Comparison of ENCODE assay signal across 12 cellular contexts in the genomic region with DNA sequence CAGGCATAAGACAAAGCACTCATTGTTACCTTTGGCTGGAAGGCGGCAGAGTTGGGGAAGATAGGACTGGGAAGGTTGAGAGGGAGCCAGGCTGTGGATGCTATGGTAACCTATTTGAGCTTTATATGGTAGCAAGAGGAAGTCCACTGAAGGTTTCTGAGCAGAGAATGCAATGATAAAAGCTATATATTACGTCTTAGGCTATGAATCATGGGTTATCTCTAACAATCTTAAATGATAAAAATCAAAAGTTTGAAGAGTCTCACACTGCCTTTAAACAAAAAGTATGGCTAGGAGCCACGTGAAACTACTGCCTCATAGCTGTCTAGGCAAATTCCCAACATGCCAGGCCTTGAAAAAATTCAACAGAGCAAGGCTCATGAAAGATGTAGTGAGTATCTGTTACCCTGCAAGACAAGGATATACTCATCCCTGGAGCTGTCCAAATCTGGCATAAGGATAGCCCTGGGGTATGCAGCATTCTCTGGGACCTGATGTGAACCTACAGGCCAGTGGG. TPM values are rescaled to one million over a fixed set of nuclear protein-coding genes. Genes with fewer than 3 reads are reported as not detected.
DNase-seq lines count a peak whose midpoint lies in the region; ATAC-seq and TF ChIP-seq lines count a peak whose summit lies in the region.
"Had no signal": no experiment of that assay in that cellular context is flagged by ENCODE, and none has a peak within 500 bp of the region (broad histone marks: within the 10 kb centered on the region; RNA-seq: fewer than 3 reads in every experiment).

No MANE protein-coding gene starts in this region.

- POLR2A ChIA-PET in AG04449 (lab: Yijun Ruan, JAX) (no interaction called here), HCT116 (lab: Charles Lee) (no interaction called here), WTC11 (lab: Charles Lee) (interaction anchor here (0.6 kb wide), 1 partner anchor 156 kb away, joined by 3 read pairs; no protein-coding TSS in a partner anchor), T-cell (lab: Charles Lee) (no interaction called here)

- peaks cover 7% of the 10 kb centered on the region; the same call in 1 of the 2 replicates for H3K27me3 ChIP-seq in HCT116 (ENCODE audit: insufficient read depth, low read length)
- no peaks in the 10 kb centered on the region for H3K27me3 ChIP-seq in colonic mucosa

- intact Hi-C loops in HCT116 (cut with micrococcal nuclease) (no loop called here), colonic mucosa (cut with DNase I) (no loop called here)

- ATAC-seq in HCT116 (no peak), WTC11 (no peak), GM21825 (IDR thresholded peaks at IDR 0.05; ENCODE audit: unreplicated experiment) (no peak), GM19455 (IDR thresholded peaks at IDR 0.05; ENCODE audit: unreplicated experiment) (no peak), T-cell (replicated peaks in 1 of 4) (no peak)

- TF ChIP-seq POLR2A in HCT116 (IDR thresholded peaks at IDR 0.05; ENCODE audit: borderline replicate concordance, extremely low read depth, insufficient read depth, insufficient read length) = no peak

- H3K9ac ChIP-seq in HCT116 (ENCODE audit: low read length) (no peak overlapping the region), colonic mucosa (ENCODE audit: low read depth in 2 of 2, low read length in 2 of 2) (no peak overlapping the region)

- no peaks in the 10 kb centered on the region for H4K20me1 ChIP-seq in HCT116 (ENCODE audit: insufficient read depth)

- H3K4me3 Mint-ChIP-seq in WTC11 (no peak overlapping the region), T-cell (no peak overlapping the region)
- H3K4me3 Mint-ChIP-seq: activated B cell treated with CpG ODN at 0.5 μM for 24 hours had no signal

- H3K4me3 ChIP-seq in AG04449 (ENCODE audit: low read depth, low read length) = peak overlapping the region; percentile 15
- H3K4me3 ChIP-seq in HCT116 (replicated peaks in 1 of 2; ENCODE audit: low read depth in 1 of 2, low read length in 2 of 2) = no peak overlapping the region
- H3K4me3 ChIP-seq in colonic mucosa = no peak overlapping the region
- H3K4me3 ChIP-seq: transverse colon had no signal

- CTCF ChIA-PET in AG04449 (lab: Yijun Ruan, JAX) = interaction anchor here (0.9 kb wide), 1 partner anchor 15 kb away, joined by 4 read pairs; no protein-coding TSS in a partner anchor
- CTCF ChIA-PET in HCT116 (lab: Charles Lee) = no interaction called here
- CTCF ChIA-PET in WTC11 (lab: Charles Lee) = interaction anchor here (0.5 to 1.3 kb wide), 3 partner anchors 83 to 450 kb away, joined by 4 to 6 read pairs (median 4); no protein-coding TSS in a partner anchor
- CTCF ChIA-PET in T-cell (lab: Charles Lee) = no interaction called here

- H3K27ac ChIP-seq in HCT116 (ENCODE audit: low read depth, low read length) = no peak overlapping the region
- H3K27ac ChIP-seq in colonic mucosa = no peak overlapping the region

- peak overlapping the region; percentile 5; the same call in 1 of the 2 replicates for H3K27ac Mint-ChIP-seq in WTC11
- H3K27ac Mint-ChIP-seq in T-cell = no peak overlapping the region
- H3K27ac Mint-ChIP-seq: activated B cell treated with CpG ODN at 0.5 μM for 24 hours, progenitor cell of endocrine pancreas had no signal

- H3K79me2 ChIP-seq in HCT116 (ENCODE audit: insufficient read depth, low read length) = no peaks in the 10 kb centered on the region

- BruUV-seq in HCT116 (replicated peaks; lab: Mats Ljungman, UMichigan) = no TSS peak

- H3K9me3 Mint-ChIP-seq in WTC11 (no peaks in the 10 kb centered on the region), T-cell (no peaks in the 10 kb centered on the region)
- H3K9me3 Mint-ChIP-seq: activated B cell treated with CpG ODN at 0.5 μM for 24 hours had no signal

- H3K36me3 Mint-ChIP-seq in WTC11 (peaks cover 18% of the 10 kb centered on the region), T-cell (no peaks in the 10 kb centered on the region)

- H3K9me2 ChIP-seq in HCT116 (ENCODE audit: insufficient read depth) = no peaks in the 10 kb centered on the region

- H3K4me1 Mint-ChIP-seq in WTC11 = peaks cover 54% of the 10 kb centered on the region
- H3K4me1 Mint-ChIP-seq in T-cell = peaks cover 6 to 10% (median 9%) of the 10 kb centered on the region in 3 donors

- TF ChIP-seq RAD21 in HCT116 (IDR thresholded peaks at IDR 0.05; ENCODE audit: low read depth) = no peak

- H3K4me1 ChIP-seq in HCT116 (ENCODE audit: control insufficient read depth in 1 of 2, insufficient read depth in 2 of 2, low read length in 2 of 2) (peaks cover 3 to 24% of the 10 kb centered on the region in 2 experiments; a peak in 3 of 4 replicates), colonic mucosa (no peaks in the 10 kb centered on the region)

- H3K27me3 Mint-ChIP-seq in WTC11 (ENCODE audit: low read depth) (peaks cover 23% of the 10 kb centered on the region), T-cell (peaks cover 39 to 53% of the 10 kb centered on the region in 2 donors)

- H3K36me3 ChIP-seq in HCT116 (ENCODE audit: control insufficient read depth in 1 of 2, insufficient read depth in 2 of 2, low read length in 2 of 2) (no peaks in the 10 kb centered on the region), colonic mucosa (no peaks in the 10 kb centered on the region)
- H3K36me3 ChIP-seq: transverse colon had no signal

- H3K4me2 ChIP-seq in HCT116 (ENCODE audit: low read length) = no peak overlapping the region

- no peak for DNase-seq in AG04449 (ENCODE audit: low read depth, low spot score)
- no peak for DNase-seq in HCT116 (ENCODE audit: low read depth, low spot score)
- DNase-seq in WTC11 (ENCODE audit: low spot score) = no peak
- peak; percentile 38 for DNase-seq in hepatic stellate cell (ENCODE audit: low spot score)
- DNase-seq in colonic mucosa = no peak
- no peak for DNase-seq in T-cell
- DNase-seq: activated B cell treated with CpG ODN at 0.5 μM for 24 hours; NK-92 treated with Interleukin-12 subunit alpha and Interleukin-12 subunit beta, amount 100 ng/mL, for 24 hours; transverse colon had no signal

- no peak overlapping the region for H2AFZ ChIP-seq in HCT116 (ENCODE audit: low read depth, low read length, poor library complexity, severe bottlenecking)

- RAD21 ChIA-PET in HCT116 (lab: Charles Lee; ENCODE audit: low non-redundant PET in 1 of 2, low total read pairs in 2 of 2, uncharacterized antibody in 2 of 2, unreplicated experiment in 2 of 2) = no interaction called here

- H3K9me3 ChIP-seq in HCT116 (ENCODE audit: control insufficient read depth in 1 of 2, insufficient read depth in 1 of 2, low read depth in 1 of 2, low read length in 2 of 2) (no peaks in the 10 kb centered on the region), colonic mucosa (no peaks in the 10 kb centered on the region)
- H3K9me3 ChIP-seq: transverse colon had no signal

- no peak for TF ChIP-seq CTCF in AG04449 (IDR thresholded peaks at IDR 0.05; ENCODE audit: insufficient read depth, low read length, missing control alignments)
- no peak for TF ChIP-seq CTCF in HCT116 (IDR thresholded peaks at IDR 0.05 in 2 of 3, conservative IDR thresholded peaks at IDR 0.05 in 1 of 3; ENCODE audit: borderline replicate concordance in 1 of 3, insufficient read depth in 1 of 3, low read depth in 2 of 3, low read length in 2 of 3)
- no peak for TF ChIP-seq CTCF in WTC11 (IDR thresholded peaks at IDR 0.05)
- TF ChIP-seq CTCF in colonic mucosa (IDR thresholded peaks at IDR 0.05) = no peak

TF ChIP-seq in HCT116, 20 proteins besides CTCF, POLR2A, EP300 and RAD21 (continues in another document):
- no peak for TF ChIP-seq EZH2phosphoT487 (IDR thresholded peaks at IDR 0.05; ENCODE audit: borderline replicate concordance)
- TF ChIP-seq POLR2AphosphoS5 (IDR thresholded peaks at IDR 0.05; ENCODE audit: low read depth, low read length) = no peak
- TF ChIP-seq CEBPB (IDR thresholded peaks at IDR 0.05; ENCODE audit: low read depth) = no peak
- TF ChIP-seq CBX3 (IDR thresholded peaks at IDR 0.05; ENCODE audit: low read depth) = no peak

TF ChIP-seq in WTC11, 78 proteins besides CTCF, POLR2A, EP300 and RAD21 (continues in another document):
- no peak for TF ChIP-seq ZNF232 (CRISPR knock-in tag; IDR thresholded peaks at IDR 0.05)
- TF ChIP-seq, protein P1, sequence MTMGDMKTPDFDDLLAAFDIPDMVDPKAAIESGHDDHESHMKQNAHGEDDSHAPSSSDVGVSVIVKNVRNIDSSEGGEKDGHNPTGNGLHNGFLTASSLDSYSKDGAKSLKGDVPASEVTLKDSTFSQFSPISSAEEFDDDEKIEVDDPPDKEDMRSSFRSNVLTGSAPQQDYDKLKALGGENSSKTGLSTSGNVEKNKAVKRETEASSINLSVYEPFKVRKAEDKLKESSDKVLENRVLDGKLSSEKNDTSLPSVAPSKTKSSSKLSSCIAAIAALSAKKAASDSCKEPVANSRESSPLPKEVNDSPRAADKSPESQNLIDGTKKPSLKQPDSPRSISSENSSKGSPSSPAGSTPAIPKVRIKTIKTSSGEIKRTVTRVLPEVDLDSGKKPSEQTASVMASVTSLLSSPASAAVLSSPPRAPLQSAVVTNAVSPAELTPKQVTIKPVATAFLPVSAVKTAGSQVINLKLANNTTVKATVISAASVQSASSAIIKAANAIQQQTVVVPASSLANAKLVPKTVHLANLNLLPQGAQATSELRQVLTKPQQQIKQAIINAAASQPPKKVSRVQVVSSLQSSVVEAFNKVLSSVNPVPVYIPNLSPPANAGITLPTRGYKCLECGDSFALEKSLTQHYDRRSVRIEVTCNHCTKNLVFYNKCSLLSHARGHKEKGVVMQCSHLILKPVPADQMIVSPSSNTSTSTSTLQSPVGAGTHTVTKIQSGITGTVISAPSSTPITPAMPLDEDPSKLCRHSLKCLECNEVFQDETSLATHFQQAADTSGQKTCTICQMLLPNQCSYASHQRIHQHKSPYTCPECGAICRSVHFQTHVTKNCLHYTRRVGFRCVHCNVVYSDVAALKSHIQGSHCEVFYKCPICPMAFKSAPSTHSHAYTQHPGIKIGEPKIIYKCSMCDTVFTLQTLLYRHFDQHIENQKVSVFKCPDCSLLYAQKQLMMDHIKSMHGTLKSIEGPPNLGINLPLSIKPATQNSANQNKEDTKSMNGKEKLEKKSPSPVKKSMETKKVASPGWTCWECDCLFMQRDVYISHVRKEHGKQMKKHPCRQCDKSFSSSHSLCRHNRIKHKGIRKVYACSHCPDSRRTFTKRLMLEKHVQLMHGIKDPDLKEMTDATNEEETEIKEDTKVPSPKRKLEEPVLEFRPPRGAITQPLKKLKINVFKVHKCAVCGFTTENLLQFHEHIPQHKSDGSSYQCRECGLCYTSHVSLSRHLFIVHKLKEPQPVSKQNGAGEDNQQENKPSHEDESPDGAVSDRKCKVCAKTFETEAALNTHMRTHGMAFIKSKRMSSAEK (CRISPR knock-in tag; IDR thresholded peaks at IDR 0.05; ENCODE audit: borderline replicate concordance) = no peak
- no peak for TF ChIP-seq FOXK1 (CRISPR knock-in tag; IDR thresholded peaks at IDR 0.05)
- no peak for TF ChIP-seq GABPB1 (CRISPR knock-in tag; IDR thresholded peaks at IDR 0.05)
- no peak for TF ChIP-seq ELF4 (CRISPR knock-in tag; IDR thresholded peaks at IDR 0.05; ENCODE audit: low read depth)

RNA-seq across cellular contexts. Expression of gene P3H2, which starts 4.1 kb away (rescaled TPM):
- total RNA-seq in HCT116 (2021; ENCODE audit: unreplicated experiment) = 0.76 TPM
- polyA plus RNA-seq in HCT116 (2012) = 0.17 and 0.18 TPM in 2 replicates
- 29.4 to 39.9 TPM (median 36.2 TPM) in 3 replicates for total RNA-seq in WTC11 (2021)
- total RNA-seq in colonic mucosa = 10 to 100 TPM; 14.6 to 22.2 TPM
- under 1 TPM in 3 of 5 donors, not detected in 2; 0.16 to 0.50 (median 0.35) TPM for total RNA-seq in T-cell
- total RNA-seq: activated B cell treated with CpG ODN at 0.5 μM for 24 hours had no signal

Comparison
In these comparisons a context has a peak if more than half of its experiments do, and no peak if none do; other contexts are left out.
1. CTCF ChIA-PET loops: an anchor here in AG04449 (0.9 kb wide) and WTC11 (0.5 to 1.3 kb wide); none called in HCT116 and T-cell.